Comparison of ENCODE assay signal across 9 cellular contexts in the genomic region with DNA sequence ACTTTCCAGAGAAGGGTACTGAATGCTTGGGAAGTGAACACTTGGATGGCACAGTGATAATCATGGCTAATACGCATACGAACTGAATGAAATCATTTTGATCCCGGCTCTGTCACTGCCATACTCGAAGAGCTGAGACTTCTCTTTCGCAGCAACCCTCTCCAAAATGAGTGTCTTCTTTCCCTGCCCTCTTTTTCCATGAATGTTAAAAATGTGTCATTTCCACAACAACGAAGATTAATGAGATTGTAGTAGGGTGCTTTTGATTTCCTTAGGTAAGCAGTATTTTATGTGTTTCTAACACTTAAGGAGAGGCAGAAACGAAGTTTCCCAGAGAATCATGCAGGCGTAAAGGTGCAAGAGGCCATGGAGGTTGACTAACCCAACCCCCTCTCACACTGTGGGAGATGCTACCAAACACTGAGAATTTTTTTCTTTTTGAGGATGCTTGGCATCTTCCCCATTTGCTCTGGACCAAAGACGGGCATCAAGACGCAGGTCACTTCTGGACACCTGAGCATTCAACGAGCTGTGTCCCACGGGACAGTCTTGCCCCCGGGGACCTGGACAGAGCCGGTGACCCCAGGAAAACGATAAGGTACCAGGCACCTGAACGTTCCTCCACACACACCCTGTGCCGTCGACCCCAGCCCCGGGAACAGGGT. TPM values are rescaled to one million over a fixed set of nuclear protein-coding genes. Genes with fewer than 3 reads are reported as not detected.
DNase-seq lines count a peak whose midpoint lies in the region; ATAC-seq, FAIRE-seq and TF ChIP-seq lines count a peak whose summit lies in the region.
"Had no signal": no experiment of that assay in that cellular context is flagged by ENCODE, and none has a peak within 500 bp of the region (broad histone marks: within the 10 kb centered on the region; RNA-seq: fewer than 3 reads in every experiment).

No MANE protein-coding gene starts in this region.

- H3K4me1 Mint-ChIP-seq in nephron progenitor cell: peaks cover 21% of the 10 kb centered on the region

- H3K23ac ChIP-seq in H1 (ENCODE audit: insufficient read length): no peak overlapping the region

- H4K91ac ChIP-seq in H1 (replicated peaks; ENCODE audit: insufficient read length, low read length): no peak overlapping the region

- H3K9me3 Mint-ChIP-seq in nephron progenitor cell: no peaks in the 10 kb centered on the region

- no peak overlapping the region for H3K14ac ChIP-seq in H1 (ENCODE audit: insufficient read length)

- H3K36me3 ChIP-seq in Panc1 (ENCODE audit: control insufficient read depth, insufficient read depth, low read length): peaks cover 7% of the 10 kb centered on the region
- H3K36me3 ChIP-seq in H1 (ENCODE audit: control insufficient read depth in 2 of 4, insufficient read depth in 4 of 4, low read length in 3 of 4): peaks cover 0 to 23% (median 8%) of the 10 kb centered on the region in 4 experiments; a peak in 3 of 8 replicates

- FAIRE-seq in H1 (lab: Jason Lieb, UNC): no peak

- H3K27me3 Mint-ChIP-seq in nephron progenitor cell (ENCODE audit: low read depth, poor library complexity): no peaks in the 10 kb centered on the region

- H3K23me2 ChIP-seq in H1 (ENCODE audit: low read depth, low read length): peaks cover 2% of the 10 kb centered on the region; the same call in 1 of the 2 replicates

- H3K79me2 ChIP-seq in H1 (ENCODE audit: control insufficient read depth in 1 of 2, insufficient read depth in 2 of 2, low read length in 2 of 2): peaks cover 0 to 3% of the 10 kb centered on the region in 2 experiments; a peak in 1 of 4 replicates

- peak overlapping the region; percentile 96 for H2AFZ ChIP-seq in H1 (ENCODE audit: low read length)

- H3K27ac ChIP-seq in Panc1 (ENCODE audit: low read length): peak overlapping the region; percentile 84
- peak overlapping the region; percentile 44; the same call in 1 of the 2 replicates for H3K27ac ChIP-seq in H1 (ENCODE audit: low read depth, low read length)

- H3K9me3 ChIP-seq in Panc1 (ENCODE audit: control insufficient read depth, insufficient read depth, low read depth, low read length) (no peaks in the 10 kb centered on the region), H1 (ENCODE audit: insufficient read depth in 2 of 2, low read depth in 1 of 2, low read length in 1 of 2) (no peaks in the 10 kb centered on the region)

- H2BK12ac ChIP-seq in H1 (ENCODE audit: low read depth, low read length): no peak overlapping the region

- peak overlapping the region in 3 of 4 experiments; percentile 27 to 52 (median 49); a peak in 4 of 7 replicates for H3K9ac ChIP-seq in H1 (replicated peaks in 1 of 4; ENCODE audit: extremely low read depth in 1 of 4, low read depth in 3 of 4, low read length in 3 of 4)

- no peak overlapping the region for H4K5ac ChIP-seq in H1 (ENCODE audit: insufficient read length, low read depth, low read length)

- peak overlapping the region; percentile 91 for H3K4me3 Mint-ChIP-seq in nephron progenitor cell

- H3K4me1 ChIP-seq in Panc1 (ENCODE audit: control insufficient read depth, insufficient read depth, low read length) (no peaks in the 10 kb centered on the region), H1 (replicated peaks in 1 of 4; ENCODE audit: control insufficient read depth in 3 of 4, insufficient read depth in 4 of 4, low read length in 3 of 4) (peaks cover 0 to 7% (median 0%) of the 10 kb centered on the region in 4 experiments; a peak in 1 of 7 replicates)

- ATAC-seq in GM18909 (IDR thresholded peaks at IDR 0.05; ENCODE audit: poor library complexity, unreplicated experiment) (peak; percentile 0), Panc1 (no peak; the same call in 1 of the 2 replicates)

- H3K56ac ChIP-seq in H1 (replicated peaks; ENCODE audit: insufficient read length, low read depth, low read length): no peak overlapping the region

- intact Hi-C loops in Panc1 (cut with micrococcal nuclease; ENCODE audit: unreplicated experiment): no loop called here

- H2BK20ac ChIP-seq in H1 (ENCODE audit: low read length): no peak overlapping the region

- CTCF ChIA-PET in Panc1 (lab: Charles Lee): no interaction called here
- CTCF ChIA-PET in H1 (lab: Charles Lee; ENCODE audit: partially characterized antibody): interaction anchor here (1.1 kb wide), 1 partner anchor 90 kb away, joined by 3 read pairs; no protein-coding TSS in a partner anchor

- no TSS peak for BruUV-seq in Panc1 (replicated peaks; lab: Mats Ljungman, UMichigan)

- no peak for TF ChIP-seq CTCF in Panc1 (IDR thresholded peaks at IDR 0.05)
- TF ChIP-seq CTCF in H1 (IDR thresholded peaks at IDR 0.05; ENCODE audit: control extremely low read depth in 1 of 3, insufficient read depth in 1 of 3, low read depth in 1 of 3, low read length in 3 of 3): no peak
- no peak for TF ChIP-seq CTCF in nephron progenitor cell (IDR thresholded peaks at IDR 0.05)

- H3K36me3 Mint-ChIP-seq in nephron progenitor cell (ENCODE audit: low read depth): peaks cover 24% of the 10 kb centered on the region

- no peak overlapping the region for H2BK15ac ChIP-seq in H1 (ENCODE audit: low read length)

- no peak overlapping the region for H2BK120ac ChIP-seq in H1 (replicated peaks; ENCODE audit: low read depth, low read length)

- peak; percentile 36 for DNase-seq in Ammon's horn (ENCODE audit: low spot score)
- no peak for DNase-seq in Panc1 (ENCODE audit: low read depth, low spot score)
- DNase-seq in H1 (ENCODE audit: low read depth in 1 of 2, low spot score in 2 of 2): no peak
- no peak for DNase-seq in nephron progenitor cell
- no peak for DNase-seq in NCI-H774 (lab: John Stamatoyannopoulos, UW)
- no peak for DNase-seq in activated CD8-positive, alpha-beta memory T cell treated with anti-CD3 and anti-CD28 coated beads for 24 hours
- DNase-seq in activated CD4-positive, CD25-positive, alpha-beta regulatory T cell (lab: John Stamatoyannopoulos, UW): no peak

- no peak overlapping the region for H2AK5ac ChIP-seq in H1 (ENCODE audit: low read depth, low read length)

- POLR2A ChIA-PET in Panc1 (lab: Charles Lee) (no interaction called here), H1 (lab: Charles Lee; ENCODE audit: partially characterized antibody) (no interaction called here)

- no peak for TF ChIP-seq POLR2A in H1 (IDR thresholded peaks at IDR 0.05; ENCODE audit: control extremely low read depth in 1 of 2, low read depth in 2 of 2, low read length in 2 of 2)

- H3K27me3 ChIP-seq in Panc1 (ENCODE audit: control insufficient read depth, insufficient read depth, low read length) (no peaks in the 10 kb centered on the region), H1 (replicated peaks in 1 of 4; ENCODE audit: control insufficient read depth in 3 of 4, extremely low read depth in 1 of 4, insufficient read depth in 3 of 4, low read length in 3 of 4) (no peaks in the 10 kb centered on the region)

- in situ Hi-C loops in Panc1 (cut with HindIII; ENCODE audit: low pct_unique_long_range_greater_than_20kb, low sequenced_read_pairs): no loop called here

- TF ChIP-seq EP300 in H1 (IDR thresholded peaks at IDR 0.05; ENCODE audit: borderline replicate concordance in 1 of 2, low read depth in 2 of 2, low read length in 2 of 2): no peak

- H2BK5ac ChIP-seq in H1 (ENCODE audit: low read depth, low read length): no peak overlapping the region; the same call in 1 of the 2 replicates

- no peak overlapping the region for H3K4ac ChIP-seq in H1 (replicated peaks; ENCODE audit: insufficient read length, low read depth, low read length)

- no peak overlapping the region for H3K18ac ChIP-seq in H1 (ENCODE audit: extremely low read depth, low read length)

- H3K79me1 ChIP-seq in H1 (ENCODE audit: low read depth, low read length): no peaks in the 10 kb centered on the region

- H4K20me1 ChIP-seq in H1 (replicated peaks in 1 of 2; ENCODE audit: control insufficient read depth in 1 of 2, insufficient read depth in 2 of 2, low read length in 2 of 2): peaks cover 0 to 2% of the 10 kb centered on the region in 2 experiments

- TF ChIP-seq RAD21 in H1 (IDR thresholded peaks at IDR 0.05 in 1 of 2, conservative IDR thresholded peaks at IDR 0.05 in 1 of 2; ENCODE audit: low read depth in 2 of 2, low read length in 2 of 2): no peak

- H4K8ac ChIP-seq in H1 (ENCODE audit: extremely low read depth, insufficient read depth, low read length): no peak overlapping the region

- 26% methylated on average over 19 of the region's 19 CpGs; no CpG with 5 or more reads in 1 of the 2 experiments for WGBS in H1 (ENCODE audit: extremely low coverage in 1 of 2, insufficient coverage in 1 of 2, insufficient read length in 1 of 2, insufficient replicate concordance in 2 of 2, low coverage in 1 of 2, low lambda C conversion rate in 2 of 2, missing lambda C conversion rate in 1 of 2), 2 experiments

- peak overlapping the region; percentile 86 for H3K4me2 ChIP-seq in H1 (ENCODE audit: insufficient read depth in 1 of 2, low read depth in 2 of 2, low read length in 2 of 2)

- no peak overlapping the region for H3K27ac Mint-ChIP-seq in nephron progenitor cell

- H3K4me3 ChIP-seq in Panc1 (ENCODE audit: low read depth in 2 of 2, low read length in 2 of 2) (peak overlapping the region; percentile 82 to 86), H1 (ENCODE audit: extremely low read depth in 1 of 4, insufficient read depth in 2 of 4, low read depth in 3 of 4, low read length in 4 of 4) (peak overlapping the region; percentile 56 to 88 (median 80))

TF ChIP-seq in H1, 55 proteins besides CTCF, POLR2A, EP300 and RAD21 (continues in another document):
- TF ChIP-seq GTF2F1 (IDR thresholded peaks at IDR 0.05; ENCODE audit: borderline replicate concordance, low read depth, low read length) (no peak), CTBP2 (IDR thresholded peaks at IDR 0.05; ENCODE audit: borderline replicate concordance, insufficient read depth, insufficient read length, low read length) (no peak)

RNA-seq across cellular contexts. Expression of a gene that starts 0.8 kb away (rescaled TPM):
- 26.0 TPM for total RNA-seq in Panc1 (2021; ENCODE audit: unreplicated experiment)
- 14.9 TPM for polyA plus RNA-seq in Panc1 (2012; ENCODE audit: insufficient read length)
- 51.3 and 53.1 TPM in 2 replicates for total RNA-seq in H1 (2021; fragmentation: NEBNext Ultra II Directional; extraction: Animal tissue kit (Norgen Biotek cat#: 25700))
- polyA plus RNA-seq in H1 (2011; rRNA removed): 35.3 and 50.3 TPM in 2 replicates
- polyA plus RNA-seq in H1 (2011; cell fraction: cytosol; rRNA removed): 55.3 TPM
- 25.3 TPM for polyA plus RNA-seq in H1 (2011; cell fraction: nucleus; rRNA removed)
- polyA plus RNA-seq in H1 (2012, experiment 1 of 2): 48.4 to 55.7 TPM (median 53.3 TPM) in 4 replicates
- 6.3 TPM for polyA plus RNA-seq in H1 (2012, experiment 2 of 2)
- 25.5 TPM for polyA plus RNA-seq in H1 (2013, experiment 1 of 2)
- 26.0 TPM for polyA plus RNA-seq in H1 (2013, experiment 2 of 2)
- polyA minus RNA-seq in H1 (2011; rRNA and poly(A)+ RNA removed): 81.3 and 124 TPM in 2 replicates
- polyA minus RNA-seq in H1 (2011; cell fraction: cytosol; rRNA and poly(A)+ RNA removed): 34.9 TPM
- polyA minus RNA-seq in H1 (2011; cell fraction: nucleus; rRNA and poly(A)+ RNA removed): 45.7 TPM

RNA-seq across cellular contexts. Expression of a gene that starts 18.6 kb away (rescaled TPM):
- not detected for total RNA-seq in Panc1 (2021; ENCODE audit: unreplicated experiment)
- polyA plus RNA-seq in Panc1 (2012; ENCODE audit: insufficient read length): not detected
- total RNA-seq in H1 (2021; fragmentation: NEBNext Ultra II Directional; extraction: Animal tissue kit (Norgen Biotek cat#: 25700)): not detected in 2 replicates
- not detected in 2 replicates for polyA plus RNA-seq in H1 (2011; rRNA removed)
- polyA plus RNA-seq in H1 (2011; cell fraction: cytosol; rRNA removed): not detected
- polyA plus RNA-seq in H1 (2011; cell fraction: nucleus; rRNA removed): not detected
- polyA plus RNA-seq in H1 (2012, experiment 1 of 2): not detected in 4 replicates
- polyA plus RNA-seq in H1 (2012, experiment 2 of 2): not detected
- not detected for polyA plus RNA-seq in H1 (2013, experiment 1 of 2)
- polyA plus RNA-seq in H1 (2013, experiment 2 of 2): not detected
- polyA minus RNA-seq in H1 (2011; rRNA and poly(A)+ RNA removed): not detected in 2 replicates
- polyA minus RNA-seq in H1 (2011; cell fraction: cytosol; rRNA and poly(A)+ RNA removed): not detected
- not detected for polyA minus RNA-seq in H1 (2011; cell fraction: nucleus; rRNA and poly(A)+ RNA removed)
- total RNA-seq: LHCN-M2 had no signal
